In the genomic region with DNA sequence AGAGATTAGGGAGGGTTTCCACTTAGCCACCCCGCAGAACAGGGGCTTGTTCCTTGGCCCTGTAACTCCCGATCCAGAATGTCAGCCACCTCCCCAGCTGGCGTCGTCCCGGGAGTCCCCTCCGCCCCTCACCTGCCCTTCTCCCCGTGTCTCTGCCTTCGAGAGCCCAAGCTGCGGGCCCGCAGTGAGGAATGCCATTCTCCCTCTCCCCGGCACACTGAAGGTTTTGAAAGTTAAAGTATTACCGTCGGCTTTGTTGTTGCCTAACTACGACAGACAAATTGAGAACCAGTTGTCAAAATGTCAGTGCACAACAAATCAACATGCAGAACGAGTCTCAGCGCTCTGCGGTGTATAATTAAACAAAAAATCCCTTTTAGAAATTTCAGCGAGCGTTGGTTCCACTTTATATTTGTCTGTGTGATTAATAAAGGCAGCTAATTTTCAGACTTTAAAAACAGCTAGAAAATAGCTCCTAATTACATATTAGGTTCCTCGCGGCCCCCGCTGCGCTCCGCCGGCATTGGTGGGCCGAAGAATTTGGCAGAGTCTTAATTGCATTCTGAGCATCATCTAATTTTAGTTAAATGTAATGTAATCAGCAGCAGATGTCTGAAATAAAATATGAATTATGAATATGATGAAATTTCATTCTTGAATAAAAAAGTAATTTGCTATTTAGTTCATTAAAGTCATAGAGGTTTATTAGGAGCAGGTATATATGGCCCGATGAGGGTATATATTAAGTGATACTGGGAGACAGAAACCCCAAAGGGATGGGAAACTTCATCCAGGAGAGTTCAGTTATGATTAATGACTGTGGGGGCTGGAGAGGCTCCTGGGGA, we compare ENCODE assay signal across 24 cellular contexts.
"Had no signal": no experiment of that assay in that cellular context is flagged by ENCODE, and none has a peak within 500 bp of the region (broad histone marks: within the 10 kb centered on the region; RNA-seq: fewer than 3 reads in every experiment).

No MANE protein-coding gene starts in this region.

- H3K4me1 ChIP-seq: foreskin keratinocyte, heart left ventricle, left lung, lower lobe of right lung, uterus had no signal

- H3K27ac Mint-ChIP-seq: activated naive CD8-positive, alpha-beta T cell; effector memory CD8-positive, alpha-beta T cell; naive thymus-derived CD8-positive, alpha-beta T cell; progenitor cell of endocrine pancreas; T-helper 2 cell treated with Interferon-gamma antibody and Interleukin-4, amounts not matched to agents 5 μg/mL and 100 μg/mL, for 36 hours had no signal

- H3K4me1 Mint-ChIP-seq: naive thymus-derived CD8-positive, alpha-beta T cell had no signal

- H3K9me3 ChIP-seq: heart left ventricle, left lung, lower lobe of right lung, right lobe of liver, thoracic aorta, uterus had no signal

- DNase-seq: activated CD4-positive, alpha-beta T cell treated with anti-CD3 and anti-CD28 coated beads for 48 hours; activated CD4-positive, alpha-beta T cell treated with anti-CD3 and anti-CD28 coated beads, Interleukin-2, amount 50 U/mL, for 48 hours; activated CD8-positive, alpha-beta memory T cell treated with anti-CD3 and anti-CD28 coated beads for 24 hours; activated effector memory CD4-positive, alpha-beta T cell treated with Interleukin-2 at 50 U/mL for 16 hours; activated naive CD4-positive, alpha-beta T cell treated with Interleukin-2 at 50 U/mL for 16 hours; aorta; dorsolateral prefrontal cortex; effector memory CD8-positive, alpha-beta T cell; heart left ventricle; kidney glomerular epithelial cell; left lung; lower lobe of right lung; naive thymus-derived CD8-positive, alpha-beta T cell; right lobe of liver; stimulated activated CD4-positive, alpha-beta T cell treated with anti-CD3 and anti-CD28 coated beads, Interleukin-2, amount 100 ng/mL, for 48 hours; stimulated activated naive CD8-positive, alpha-beta T cell treated with anti-CD3 and anti-CD28 coated beads, Interleukin-15, Interleukin-2, amounts not matched to agents 100 U/mL and 50 U/mL, for 24 hours; uterus had no signal

- H3K4me3 ChIP-seq: coronary artery, dorsolateral prefrontal cortex, heart left ventricle, left lung, lower lobe of right lung, right lobe of liver, thoracic aorta, uterus had no signal

- H3K4me3 Mint-ChIP-seq: activated naive CD8-positive, alpha-beta T cell; effector memory CD8-positive, alpha-beta T cell; naive thymus-derived CD8-positive, alpha-beta T cell; T-helper 2 cell treated with Interferon-gamma antibody and Interleukin-4, amounts not matched to agents 5 μg/mL and 100 μg/mL, for 36 hours had no signal

- H3K36me3 Mint-ChIP-seq: activated naive CD8-positive, alpha-beta T cell; naive thymus-derived CD8-positive, alpha-beta T cell had no signal

- H3K9me3 Mint-ChIP-seq: effector memory CD8-positive, alpha-beta T cell; naive thymus-derived CD8-positive, alpha-beta T cell; T-helper 2 cell treated with Interferon-gamma antibody and Interleukin-4, amounts not matched to agents 5 μg/mL and 100 μg/mL, for 36 hours had no signal

- ATAC-seq: effector memory CD8-positive, alpha-beta T cell; heart left ventricle; left lung; lower lobe of right lung; naive thymus-derived CD8-positive, alpha-beta T cell; stimulated activated naive CD8-positive, alpha-beta T cell treated with anti-CD3 and anti-CD28 coated beads, Interleukin-15, Interleukin-2, amounts not matched to agents 100 U/mL and 50 U/mL, for 24 hours had no signal

- H3K27me3 ChIP-seq: right lobe of liver had no signal

- H3K27ac ChIP-seq: brain microvascular endothelial cell, coronary artery, foreskin keratinocyte, heart left ventricle, left lung, lower lobe of right lung, right lobe of liver, thoracic aorta, uterus had no signal

- H3K36me3 ChIP-seq: brain microvascular endothelial cell, heart left ventricle, left lung, lower lobe of right lung, right lobe of liver, thoracic aorta, uterus had no signal
